Comparison of ENCODE assay signal across 1 cellular context in the genomic region with DNA sequence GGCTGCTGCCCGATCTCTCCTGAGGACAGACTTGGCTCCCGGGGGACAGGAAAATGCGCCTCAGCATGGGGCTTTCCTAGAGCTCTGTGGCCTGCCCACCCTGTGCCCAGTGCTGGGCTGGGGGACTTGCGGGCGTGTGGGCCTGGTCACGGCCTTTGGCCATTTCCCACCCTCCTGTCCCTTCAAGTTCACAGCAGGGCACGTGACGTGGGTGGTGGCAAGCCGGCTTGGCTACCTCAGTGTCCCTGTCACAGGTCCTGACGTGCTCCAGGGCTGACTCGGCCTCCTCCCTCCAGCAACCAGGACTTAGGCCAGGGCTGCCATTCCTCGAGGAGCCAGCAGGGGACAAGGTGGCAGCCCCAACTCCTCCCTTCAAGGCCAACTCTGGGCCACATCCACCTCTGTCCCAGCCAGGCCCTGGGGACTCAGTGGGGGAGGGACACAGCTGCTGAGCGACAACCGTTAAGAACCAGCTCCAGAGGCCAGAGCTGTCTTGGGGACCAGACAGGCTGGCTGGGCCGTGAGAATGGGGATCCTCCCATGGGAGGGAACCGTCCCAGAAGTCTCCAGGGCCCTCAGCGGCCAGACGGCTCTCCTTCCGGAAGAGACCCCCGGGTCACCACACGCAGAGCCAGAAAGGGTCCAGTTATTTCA.
TF ChIP-seq lines count a peak whose summit lies in the region.

No MANE protein-coding gene starts in this region.

TF ChIP-seq in K562, 482 proteins besides CTCF, POLR2A, EP300 and RAD21 (continued from another document and continues in another):
- TF ChIP-seq, protein P1, sequence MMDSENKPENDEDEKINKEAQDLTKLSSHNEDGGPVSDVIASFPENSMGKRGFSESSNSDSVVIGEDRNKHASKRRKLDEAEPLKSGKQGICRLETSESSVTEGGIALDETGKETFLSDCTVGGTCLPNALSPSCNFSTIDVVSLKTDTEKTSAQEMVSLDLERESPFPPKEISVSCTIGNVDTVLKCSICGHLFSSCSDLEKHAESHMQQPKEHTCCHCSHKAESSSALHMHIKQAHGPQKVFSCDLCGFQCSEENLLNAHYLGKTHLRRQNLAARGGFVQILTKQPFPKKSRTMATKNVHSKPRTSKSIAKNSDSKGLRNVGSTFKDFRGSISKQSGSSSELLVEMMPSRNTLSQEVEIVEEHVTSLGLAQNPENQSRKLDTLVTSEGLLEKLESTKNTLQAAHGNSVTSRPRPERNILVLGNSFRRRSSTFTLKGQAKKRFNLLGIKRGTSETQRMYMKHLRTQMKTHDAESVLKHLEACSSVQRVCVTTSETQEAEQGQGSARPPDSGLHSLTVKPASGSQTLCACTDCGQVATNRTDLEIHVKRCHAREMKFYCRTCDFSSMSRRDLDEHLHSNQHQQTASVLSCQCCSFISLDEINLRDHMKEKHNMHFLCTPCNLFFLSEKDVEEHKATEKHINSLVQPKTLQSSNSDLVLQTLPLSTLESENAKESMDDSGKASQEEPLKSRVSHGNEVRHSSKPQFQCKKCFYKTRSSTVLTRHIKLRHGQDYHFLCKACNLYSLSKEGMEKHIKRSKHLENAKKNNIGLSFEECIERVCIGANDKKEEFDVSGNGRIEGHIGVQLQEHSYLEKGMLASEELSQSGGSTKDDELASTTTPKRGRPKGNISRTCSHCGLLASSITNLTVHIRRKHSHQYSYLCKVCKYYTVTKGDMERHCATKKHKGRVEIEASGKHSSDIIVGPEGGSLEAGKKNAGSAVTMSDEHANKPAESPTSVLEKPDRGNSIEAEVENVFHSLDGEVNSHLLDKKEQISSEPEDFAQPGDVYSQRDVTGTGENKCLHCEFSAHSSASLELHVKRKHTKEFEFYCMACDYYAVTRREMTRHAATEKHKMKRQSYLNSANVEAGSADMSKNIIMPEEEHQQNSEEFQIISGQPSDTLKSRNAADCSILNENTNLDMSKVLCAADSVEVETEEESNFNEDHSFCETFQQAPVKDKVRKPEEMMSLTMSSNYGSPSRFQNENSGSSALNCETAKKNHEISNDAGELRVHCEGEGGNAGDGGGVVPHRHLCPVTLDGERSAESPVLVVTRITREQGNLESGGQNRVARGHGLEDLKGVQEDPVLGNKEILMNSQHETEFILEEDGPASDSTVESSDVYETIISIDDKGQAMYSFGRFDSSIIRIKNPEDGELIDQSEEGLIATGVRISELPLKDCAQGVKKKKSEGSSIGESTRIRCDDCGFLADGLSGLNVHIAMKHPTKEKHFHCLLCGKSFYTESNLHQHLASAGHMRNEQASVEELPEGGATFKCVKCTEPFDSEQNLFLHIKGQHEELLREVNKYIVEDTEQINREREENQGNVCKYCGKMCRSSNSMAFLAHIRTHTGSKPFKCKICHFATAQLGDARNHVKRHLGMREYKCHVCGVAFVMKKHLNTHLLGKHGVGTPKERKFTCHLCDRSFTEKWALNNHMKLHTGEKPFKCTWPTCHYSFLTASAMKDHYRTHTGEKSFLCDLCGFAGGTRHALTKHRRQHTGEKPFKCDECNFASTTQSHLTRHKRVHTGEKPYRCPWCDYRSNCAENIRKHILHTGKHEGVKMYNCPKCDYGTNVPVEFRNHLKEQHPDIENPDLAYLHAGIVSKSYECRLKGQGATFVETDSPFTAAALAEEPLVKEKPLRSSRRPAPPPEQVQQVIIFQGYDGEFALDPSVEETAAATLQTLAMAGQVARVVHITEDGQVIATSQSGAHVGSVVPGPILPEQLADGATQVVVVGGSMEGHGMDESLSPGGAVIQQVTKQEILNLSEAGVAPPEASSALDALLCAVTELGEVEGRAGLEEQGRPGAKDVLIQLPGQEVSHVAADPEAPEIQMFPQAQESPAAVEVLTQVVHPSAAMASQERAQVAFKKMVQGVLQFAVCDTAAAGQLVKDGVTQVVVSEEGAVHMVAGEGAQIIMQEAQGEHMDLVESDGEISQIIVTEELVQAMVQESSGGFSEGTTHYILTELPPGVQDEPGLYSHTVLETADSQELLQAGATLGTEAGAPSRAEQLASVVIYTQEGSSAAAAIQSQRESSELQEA (IDR thresholded peaks at IDR 0.05; ENCODE audit: low read depth), result no peak
- no peak for TF ChIP-seq TAF9B (IDR thresholded peaks at IDR 0.05; ENCODE audit: partially characterized antibody)
- TF ChIP-seq, protein P2, sequence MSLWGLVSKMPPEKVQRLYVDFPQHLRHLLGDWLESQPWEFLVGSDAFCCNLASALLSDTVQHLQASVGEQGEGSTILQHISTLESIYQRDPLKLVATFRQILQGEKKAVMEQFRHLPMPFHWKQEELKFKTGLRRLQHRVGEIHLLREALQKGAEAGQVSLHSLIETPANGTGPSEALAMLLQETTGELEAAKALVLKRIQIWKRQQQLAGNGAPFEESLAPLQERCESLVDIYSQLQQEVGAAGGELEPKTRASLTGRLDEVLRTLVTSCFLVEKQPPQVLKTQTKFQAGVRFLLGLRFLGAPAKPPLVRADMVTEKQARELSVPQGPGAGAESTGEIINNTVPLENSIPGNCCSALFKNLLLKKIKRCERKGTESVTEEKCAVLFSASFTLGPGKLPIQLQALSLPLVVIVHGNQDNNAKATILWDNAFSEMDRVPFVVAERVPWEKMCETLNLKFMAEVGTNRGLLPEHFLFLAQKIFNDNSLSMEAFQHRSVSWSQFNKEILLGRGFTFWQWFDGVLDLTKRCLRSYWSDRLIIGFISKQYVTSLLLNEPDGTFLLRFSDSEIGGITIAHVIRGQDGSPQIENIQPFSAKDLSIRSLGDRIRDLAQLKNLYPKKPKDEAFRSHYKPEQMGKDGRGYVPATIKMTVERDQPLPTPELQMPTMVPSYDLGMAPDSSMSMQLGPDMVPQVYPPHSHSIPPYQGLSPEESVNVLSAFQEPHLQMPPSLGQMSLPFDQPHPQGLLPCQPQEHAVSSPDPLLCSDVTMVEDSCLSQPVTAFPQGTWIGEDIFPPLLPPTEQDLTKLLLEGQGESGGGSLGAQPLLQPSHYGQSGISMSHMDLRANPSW (CRISPR knock-in tag; IDR thresholded peaks at IDR 0.05), result peak; percentile 88; the same call in 1 of the 2 replicates
- TF ChIP-seq EZH2 (IDR thresholded peaks at IDR 0.05; ENCODE audit: borderline replicate concordance, low read depth, low read length), result no peak
- TF ChIP-seq PML (IDR thresholded peaks at IDR 0.05; ENCODE audit: low read length), result 0 out of 2 replicates have a peak, but pooled peaks have one; percentile 23
- no peak for TF ChIP-seq NR2C2 (CRISPR knock-in tag; IDR thresholded peaks at IDR 0.05)
- 0 out of 2 replicates have a peak, but pooled peaks have one; percentile 23 for TF ChIP-seq NR2C2 (tag; IDR thresholded peaks at IDR 0.05)
- TF ChIP-seq, protein P3, sequence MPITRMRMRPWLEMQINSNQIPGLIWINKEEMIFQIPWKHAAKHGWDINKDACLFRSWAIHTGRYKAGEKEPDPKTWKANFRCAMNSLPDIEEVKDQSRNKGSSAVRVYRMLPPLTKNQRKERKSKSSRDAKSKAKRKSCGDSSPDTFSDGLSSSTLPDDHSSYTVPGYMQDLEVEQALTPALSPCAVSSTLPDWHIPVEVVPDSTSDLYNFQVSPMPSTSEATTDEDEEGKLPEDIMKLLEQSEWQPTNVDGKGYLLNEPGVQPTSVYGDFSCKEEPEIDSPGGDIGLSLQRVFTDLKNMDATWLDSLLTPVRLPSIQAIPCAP (CRISPR knock-in tag; IDR thresholded peaks at IDR 0.05; ENCODE audit: borderline replicate concordance), result no peak
- TF ChIP-seq SMARCC2 (IDR thresholded peaks at IDR 0.05; ENCODE audit: low read depth), result no peak
- TF ChIP-seq ZKSCAN8 (CRISPR knock-in tag; IDR thresholded peaks at IDR 0.05), result no peak
- TF ChIP-seq RBM39 (optimal IDR thresholded peaks at IDR 0.05; ENCODE audit: low read depth, low read length), result no peak
- TF ChIP-seq PHF20 (IDR thresholded peaks at IDR 0.05; ENCODE audit: partially characterized antibody), result peak; percentile 35
- no peak for TF ChIP-seq ZNF184 (CRISPR knock-in tag; IDR thresholded peaks at IDR 0.05)
- no peak for TF ChIP-seq ZBTB7A (IDR thresholded peaks at IDR 0.05; ENCODE audit: borderline replicate concordance, control insufficient read depth, low read depth, low read length)
- TF ChIP-seq CBX2 (IDR thresholded peaks at IDR 0.05; ENCODE audit: insufficient read depth, low read length, poor library complexity, severe bottlenecking), result no peak
- TF ChIP-seq SP1 (CRISPR knock-in tag; IDR thresholded peaks at IDR 0.05), result peak; percentile 68; the same call in 1 of the 2 replicates
- TF ChIP-seq LARP7 (IDR thresholded peaks at IDR 0.05), result no peak
- TF ChIP-seq STAG1 (CRISPR knock-in tag; IDR thresholded peaks at IDR 0.05; ENCODE audit: borderline replicate concordance), result no peak
- TF ChIP-seq ARID2 (IDR thresholded peaks at IDR 0.05), result no peak
- TF ChIP-seq ZNF197 (CRISPR knock-in tag; IDR thresholded peaks at IDR 0.05; ENCODE audit: low read depth), result no peak
- TF ChIP-seq C11orf30 (IDR thresholded peaks at IDR 0.05; ENCODE audit: low read depth), result no peak
- TF ChIP-seq, protein P4, sequence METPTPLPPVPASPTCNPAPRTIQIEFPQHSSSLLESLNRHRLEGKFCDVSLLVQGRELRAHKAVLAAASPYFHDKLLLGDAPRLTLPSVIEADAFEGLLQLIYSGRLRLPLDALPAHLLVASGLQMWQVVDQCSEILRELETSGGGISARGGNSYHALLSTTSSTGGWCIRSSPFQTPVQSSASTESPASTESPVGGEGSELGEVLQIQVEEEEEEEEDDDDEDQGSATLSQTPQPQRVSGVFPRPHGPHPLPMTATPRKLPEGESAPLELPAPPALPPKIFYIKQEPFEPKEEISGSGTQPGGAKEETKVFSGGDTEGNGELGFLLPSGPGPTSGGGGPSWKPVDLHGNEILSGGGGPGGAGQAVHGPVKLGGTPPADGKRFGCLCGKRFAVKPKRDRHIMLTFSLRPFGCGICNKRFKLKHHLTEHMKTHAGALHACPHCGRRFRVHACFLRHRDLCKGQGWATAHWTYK (CRISPR knock-in tag; IDR thresholded peaks at IDR 0.05), result peak; percentile 88
- TF ChIP-seq SNRNP70 (optimal IDR thresholded peaks at IDR 0.05; ENCODE audit: low read depth, low read length), result no peak
- no peak for TF ChIP-seq ESRRB (CRISPR knock-in tag; IDR thresholded peaks at IDR 0.05; ENCODE audit: borderline replicate concordance)
- TF ChIP-seq ZNF324 (CRISPR knock-in tag; IDR thresholded peaks at IDR 0.05), result no peak
- TF ChIP-seq MYBL2 (IDR thresholded peaks at IDR 0.05; ENCODE audit: low read depth), result no peak
- no peak for TF ChIP-seq MYBL2 (CRISPR knock-in tag; IDR thresholded peaks at IDR 0.05; ENCODE audit: borderline replicate concordance)
- TF ChIP-seq ZNF707 (CRISPR knock-in tag; conservative IDR thresholded peaks at IDR 0.05), result no peak
- no peak for TF ChIP-seq ZNF232 (CRISPR knock-in tag; IDR thresholded peaks at IDR 0.05)
- TF ChIP-seq SIN3B (IDR thresholded peaks at IDR 0.05; ENCODE audit: low read depth), result no peak
- no peak for TF ChIP-seq HNRNPK (IDR thresholded peaks at IDR 0.05; ENCODE audit: low read depth, low read length, poor library complexity, severe bottlenecking)
- TF ChIP-seq, protein P5, sequence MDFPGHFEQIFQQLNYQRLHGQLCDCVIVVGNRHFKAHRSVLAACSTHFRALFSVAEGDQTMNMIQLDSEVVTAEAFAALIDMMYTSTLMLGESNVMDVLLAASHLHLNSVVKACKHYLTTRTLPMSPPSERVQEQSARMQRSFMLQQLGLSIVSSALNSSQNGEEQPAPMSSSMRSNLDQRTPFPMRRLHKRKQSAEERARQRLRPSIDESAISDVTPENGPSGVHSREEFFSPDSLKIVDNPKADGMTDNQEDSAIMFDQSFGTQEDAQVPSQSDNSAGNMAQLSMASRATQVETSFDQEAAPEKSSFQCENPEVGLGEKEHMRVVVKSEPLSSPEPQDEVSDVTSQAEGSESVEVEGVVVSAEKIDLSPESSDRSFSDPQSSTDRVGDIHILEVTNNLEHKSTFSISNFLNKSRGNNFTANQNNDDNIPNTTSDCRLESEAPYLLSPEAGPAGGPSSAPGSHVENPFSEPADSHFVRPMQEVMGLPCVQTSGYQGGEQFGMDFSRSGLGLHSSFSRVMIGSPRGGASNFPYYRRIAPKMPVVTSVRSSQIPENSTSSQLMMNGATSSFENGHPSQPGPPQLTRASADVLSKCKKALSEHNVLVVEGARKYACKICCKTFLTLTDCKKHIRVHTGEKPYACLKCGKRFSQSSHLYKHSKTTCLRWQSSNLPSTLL (IDR thresholded peaks at IDR 0.05), result no peak
- TF ChIP-seq, protein P6, sequence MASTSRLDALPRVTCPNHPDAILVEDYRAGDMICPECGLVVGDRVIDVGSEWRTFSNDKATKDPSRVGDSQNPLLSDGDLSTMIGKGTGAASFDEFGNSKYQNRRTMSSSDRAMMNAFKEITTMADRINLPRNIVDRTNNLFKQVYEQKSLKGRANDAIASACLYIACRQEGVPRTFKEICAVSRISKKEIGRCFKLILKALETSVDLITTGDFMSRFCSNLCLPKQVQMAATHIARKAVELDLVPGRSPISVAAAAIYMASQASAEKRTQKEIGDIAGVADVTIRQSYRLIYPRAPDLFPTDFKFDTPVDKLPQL (IDR thresholded peaks at IDR 0.05; ENCODE audit: extremely low read depth, insufficient read length), result no peak
- TF ChIP-seq, protein P7, sequence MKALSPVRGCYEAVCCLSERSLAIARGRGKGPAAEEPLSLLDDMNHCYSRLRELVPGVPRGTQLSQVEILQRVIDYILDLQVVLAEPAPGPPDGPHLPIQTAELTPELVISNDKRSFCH (CRISPR knock-in tag; IDR thresholded peaks at IDR 0.05), result no peak
- TF ChIP-seq, protein P7 (tag; IDR thresholded peaks at IDR 0.05), result peak; percentile 73
- no peak for TF ChIP-seq TEAD2 (tag; IDR thresholded peaks at IDR 0.05)
- no peak for TF ChIP-seq EWSR1 (IDR thresholded peaks at IDR 0.05; ENCODE audit: borderline replicate concordance, low read depth, partially characterized antibody)
- TF ChIP-seq DNMT1 (IDR thresholded peaks at IDR 0.05), result no peak
- peak; percentile 26; the same call in 1 of the 2 replicates for TF ChIP-seq BCOR (IDR thresholded peaks at IDR 0.05)
- no peak for TF ChIP-seq BRF1 (IDR thresholded peaks at IDR 0.05; ENCODE audit: borderline replicate concordance, extremely low read depth, insufficient read length)
- no peak for TF ChIP-seq PRMT5 (CRISPR knock-in tag; IDR thresholded peaks at IDR 0.05)
- 0 out of 2 replicates have a peak, but pooled peaks have one; percentile 37 for TF ChIP-seq MBD2 (IDR thresholded peaks at IDR 0.05; ENCODE audit: borderline replicate concordance, low read depth)
- TF ChIP-seq, protein P8, sequence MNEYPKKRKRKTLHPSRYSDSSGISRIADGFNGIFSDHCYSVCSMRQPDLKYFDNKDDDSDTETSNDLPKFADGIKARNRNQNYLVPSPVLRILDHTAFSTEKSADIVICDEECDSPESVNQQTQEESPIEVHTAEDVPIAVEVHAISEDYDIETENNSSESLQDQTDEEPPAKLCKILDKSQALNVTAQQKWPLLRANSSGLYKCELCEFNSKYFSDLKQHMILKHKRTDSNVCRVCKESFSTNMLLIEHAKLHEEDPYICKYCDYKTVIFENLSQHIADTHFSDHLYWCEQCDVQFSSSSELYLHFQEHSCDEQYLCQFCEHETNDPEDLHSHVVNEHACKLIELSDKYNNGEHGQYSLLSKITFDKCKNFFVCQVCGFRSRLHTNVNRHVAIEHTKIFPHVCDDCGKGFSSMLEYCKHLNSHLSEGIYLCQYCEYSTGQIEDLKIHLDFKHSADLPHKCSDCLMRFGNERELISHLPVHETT (CRISPR knock-in tag; conservative IDR thresholded peaks at IDR 0.05 in 1 of 2, IDR thresholded peaks at IDR 0.05 in 1 of 2), result no peak
- TF ChIP-seq, protein P9, sequence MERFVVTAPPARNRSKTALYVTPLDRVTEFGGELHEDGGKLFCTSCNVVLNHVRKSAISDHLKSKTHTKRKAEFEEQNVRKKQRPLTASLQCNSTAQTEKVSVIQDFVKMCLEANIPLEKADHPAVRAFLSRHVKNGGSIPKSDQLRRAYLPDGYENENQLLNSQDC (CRISPR knock-in tag; IDR thresholded peaks at IDR 0.05), result no peak
- TF ChIP-seq ESRRA (IDR thresholded peaks at IDR 0.05; ENCODE audit: borderline replicate concordance, low read depth), result peak; percentile 67; the same call in 1 of the 2 replicates
- TF ChIP-seq CREM (IDR thresholded peaks at IDR 0.05; ENCODE audit: low read depth), result peak; percentile 61
- no peak for TF ChIP-seq ILK (tag; IDR thresholded peaks at IDR 0.05; ENCODE audit: borderline replicate concordance, low read depth)
